Comparison of ENCODE assay signal across 1 cellular context in the genomic region with DNA sequence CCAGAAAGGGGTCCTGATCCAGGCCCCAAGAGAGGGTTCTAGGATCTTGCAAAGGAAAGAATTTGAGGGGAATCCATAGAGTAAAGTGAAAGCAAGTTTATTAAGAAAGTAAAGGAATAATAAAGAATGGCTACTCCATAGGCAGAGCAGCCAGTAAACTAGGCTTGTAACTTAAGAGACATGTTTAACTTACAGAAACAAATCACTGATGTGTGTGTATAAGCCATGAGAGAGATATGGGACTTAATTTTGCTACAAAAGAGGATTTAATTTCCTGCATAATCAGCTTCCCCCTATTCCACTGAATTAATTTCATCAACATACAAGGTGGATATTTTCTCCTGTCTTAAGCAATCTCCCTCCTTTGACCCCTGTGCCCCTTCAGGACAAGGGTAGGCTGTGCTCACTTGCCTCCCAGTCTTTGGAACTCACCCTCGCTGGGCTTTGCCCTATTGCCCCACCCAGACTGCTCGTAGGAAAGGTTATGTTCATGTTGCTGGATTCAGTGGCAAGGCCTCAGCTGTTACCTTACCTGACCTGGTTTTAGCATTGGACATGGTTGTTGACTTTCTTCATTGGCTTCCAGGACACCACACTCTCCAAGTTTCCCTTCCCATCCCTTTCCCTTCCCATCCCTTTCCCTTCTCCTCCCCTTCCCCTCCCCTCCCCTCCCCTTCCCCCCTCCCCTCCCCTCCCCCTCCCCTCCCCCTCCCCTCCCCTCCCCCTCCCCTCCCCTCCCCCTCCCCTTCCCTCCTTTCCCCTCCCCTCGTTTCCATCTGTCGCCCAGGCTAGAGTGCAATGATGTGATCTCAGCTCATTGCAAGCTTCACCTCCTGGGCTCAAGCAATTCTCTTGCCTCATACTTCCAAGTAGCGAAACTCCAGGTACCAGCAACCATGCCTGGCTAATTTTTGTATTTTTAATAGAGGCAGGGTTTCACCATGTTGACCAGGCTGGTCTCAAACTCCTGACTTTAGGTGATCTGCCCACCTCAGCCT.
TF ChIP-seq lines count a peak whose summit lies in the region.

No MANE protein-coding gene starts in this region.

TF ChIP-seq in HepG2, 621 proteins besides CTCF, POLR2A, EP300 and RAD21 (continued from another document and continues in another):
- TF ChIP-seq WIZ (CRISPR knock-in tag; IDR thresholded peaks at IDR 0.05) (no peak), ZMYM4 (CRISPR knock-in tag; IDR thresholded peaks at IDR 0.05) (peak; percentile 78), HOXA7 (CRISPR knock-in tag; IDR thresholded peaks at IDR 0.05) (no peak), LBX2 (CRISPR knock-in tag; IDR thresholded peaks at IDR 0.05; ENCODE audit: borderline replicate concordance) (no peak), ZNF205 (CRISPR knock-in tag; IDR thresholded peaks at IDR 0.05) (no peak), HOXA9 (CRISPR knock-in tag; IDR thresholded peaks at IDR 0.05; ENCODE audit: borderline replicate concordance) (no peak), SSRP1 (CRISPR knock-in tag; IDR thresholded peaks at IDR 0.05) (no peak), NCOA1 (CRISPR knock-in tag; IDR thresholded peaks at IDR 0.05) (no peak), POLR2G (IDR thresholded peaks at IDR 0.05; ENCODE audit: low read depth, low read length) (no peak), GTF3A (CRISPR knock-in tag; conservative IDR thresholded peaks at IDR 0.05) (no peak), ZNF234 (CRISPR knock-in tag; conservative IDR thresholded peaks at IDR 0.05) (no peak), ZNF264 (CRISPR knock-in tag; IDR thresholded peaks at IDR 0.05) (no peak), ZNF777 (CRISPR knock-in tag; IDR thresholded peaks at IDR 0.05) (no peak), MEF2D (CRISPR knock-in tag; IDR thresholded peaks at IDR 0.05) (peak; percentile 80), RAD51 (IDR thresholded peaks at IDR 0.05; ENCODE audit: borderline replicate concordance) (no peak), ZNF382 (CRISPR knock-in tag; IDR thresholded peaks at IDR 0.05; ENCODE audit: borderline replicate concordance) (no peak), CCDC6 (CRISPR knock-in tag; IDR thresholded peaks at IDR 0.05) (no peak), PCBP2 (optimal IDR thresholded peaks at IDR 0.05; ENCODE audit: low read depth, low read length, poor library complexity, severe bottlenecking) (peak; percentile 93), SCMH1 (CRISPR knock-in tag; IDR thresholded peaks at IDR 0.05; ENCODE audit: borderline replicate concordance) (no peak), ARID2 (CRISPR knock-in tag; IDR thresholded peaks at IDR 0.05; ENCODE audit: borderline replicate concordance) (no peak), POLR2AphosphoS5 (IDR thresholded peaks at IDR 0.05; ENCODE audit: low read depth, low read length) (no peak), TOE1 (CRISPR knock-in tag; IDR thresholded peaks at IDR 0.05) (no peak), MAFK (conservative IDR thresholded peaks at IDR 0.05 in 1 of 2, IDR thresholded peaks at IDR 0.05 in 1 of 2; ENCODE audit: low read length in 2 of 2) (no peak), KLF16 (CRISPR knock-in tag; IDR thresholded peaks at IDR 0.05) (peak in 1 of 2 experiments; percentile 32; a peak in 1 of 4 replicates), CBX2 (IDR thresholded peaks at IDR 0.05; ENCODE audit: low read depth, low read length) (no peak), CBX2 (CRISPR knock-in tag; IDR thresholded peaks at IDR 0.05; ENCODE audit: low read depth) (no peak), KDM2A (CRISPR knock-in tag; IDR thresholded peaks at IDR 0.05; ENCODE audit: borderline replicate concordance, low read depth) (no peak), HCFC1 (IDR thresholded peaks at IDR 0.05; ENCODE audit: low read depth, low read length) (no peak), ZNF879 (CRISPR knock-in tag; IDR thresholded peaks at IDR 0.05) (no peak), TAF15 (IDR thresholded peaks at IDR 0.05; ENCODE audit: low read depth, low read length, poor library complexity, severe bottlenecking) (no peak), ZEB1 (IDR thresholded peaks at IDR 0.05; ENCODE audit: insufficient replicate concordance, low read depth) (no peak), ZFP1 (CRISPR knock-in tag; IDR thresholded peaks at IDR 0.05) (no peak), KDM6A (CRISPR knock-in tag; IDR thresholded peaks at IDR 0.05; ENCODE audit: low read depth) (no peak; the same call in 1 of the 2 replicates), REPIN1 (CRISPR knock-in tag; IDR thresholded peaks at IDR 0.05; ENCODE audit: borderline replicate concordance, low read depth) (peak; percentile 58; the same call in 1 of the 2 replicates), ZNF138 (CRISPR knock-in tag; IDR thresholded peaks at IDR 0.05; ENCODE audit: low read depth) (no peak), POGK (CRISPR knock-in tag; conservative IDR thresholded peaks at IDR 0.05) (0 out of 2 replicates have a peak, but pooled peaks have one; percentile 53), TCF12 (IDR thresholded peaks at IDR 0.05) (no peak), TCF12 (CRISPR knock-in tag; IDR thresholded peaks at IDR 0.05) (no peak), PBX3 (CRISPR knock-in tag; IDR thresholded peaks at IDR 0.05; ENCODE audit: borderline replicate concordance) (no peak), RBAK (CRISPR knock-in tag; IDR thresholded peaks at IDR 0.05) (no peak), KAT2B (IDR thresholded peaks at IDR 0.05; ENCODE audit: borderline replicate concordance, low read depth, low read length) (no peak), ZFAT (CRISPR knock-in tag; conservative IDR thresholded peaks at IDR 0.05) (no peak), MIER2 (CRISPR knock-in tag; IDR thresholded peaks at IDR 0.05) (no peak), ATF3 (CRISPR knock-in tag; IDR thresholded peaks at IDR 0.05) (no peak), ZNF850 (CRISPR knock-in tag; conservative IDR thresholded peaks at IDR 0.05) (no peak), KLF11 (CRISPR knock-in tag; IDR thresholded peaks at IDR 0.05) (no peak), ZNF337 (CRISPR knock-in tag; IDR thresholded peaks at IDR 0.05; ENCODE audit: borderline replicate concordance, low read depth) (no peak)
- TF ChIP-seq, protein P1, sequence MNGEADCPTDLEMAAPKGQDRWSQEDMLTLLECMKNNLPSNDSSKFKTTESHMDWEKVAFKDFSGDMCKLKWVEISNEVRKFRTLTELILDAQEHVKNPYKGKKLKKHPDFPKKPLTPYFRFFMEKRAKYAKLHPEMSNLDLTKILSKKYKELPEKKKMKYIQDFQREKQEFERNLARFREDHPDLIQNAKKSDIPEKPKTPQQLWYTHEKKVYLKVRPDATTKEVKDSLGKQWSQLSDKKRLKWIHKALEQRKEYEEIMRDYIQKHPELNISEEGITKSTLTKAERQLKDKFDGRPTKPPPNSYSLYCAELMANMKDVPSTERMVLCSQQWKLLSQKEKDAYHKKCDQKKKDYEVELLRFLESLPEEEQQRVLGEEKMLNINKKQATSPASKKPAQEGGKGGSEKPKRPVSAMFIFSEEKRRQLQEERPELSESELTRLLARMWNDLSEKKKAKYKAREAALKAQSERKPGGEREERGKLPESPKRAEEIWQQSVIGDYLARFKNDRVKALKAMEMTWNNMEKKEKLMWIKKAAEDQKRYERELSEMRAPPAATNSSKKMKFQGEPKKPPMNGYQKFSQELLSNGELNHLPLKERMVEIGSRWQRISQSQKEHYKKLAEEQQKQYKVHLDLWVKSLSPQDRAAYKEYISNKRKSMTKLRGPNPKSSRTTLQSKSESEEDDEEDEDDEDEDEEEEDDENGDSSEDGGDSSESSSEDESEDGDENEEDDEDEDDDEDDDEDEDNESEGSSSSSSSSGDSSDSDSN (CRISPR knock-in tag; IDR thresholded peaks at IDR 0.05): no peak
- TF ChIP-seq, protein P2, sequence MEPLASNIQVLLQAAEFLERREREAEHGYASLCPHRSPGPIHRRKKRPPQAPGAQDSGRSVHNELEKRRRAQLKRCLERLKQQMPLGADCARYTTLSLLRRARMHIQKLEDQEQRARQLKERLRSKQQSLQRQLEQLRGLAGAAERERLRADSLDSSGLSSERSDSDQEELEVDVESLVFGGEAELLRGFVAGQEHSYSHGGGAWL (CRISPR knock-in tag; IDR thresholded peaks at IDR 0.05): no peak
- TF ChIP-seq, protein P3, sequence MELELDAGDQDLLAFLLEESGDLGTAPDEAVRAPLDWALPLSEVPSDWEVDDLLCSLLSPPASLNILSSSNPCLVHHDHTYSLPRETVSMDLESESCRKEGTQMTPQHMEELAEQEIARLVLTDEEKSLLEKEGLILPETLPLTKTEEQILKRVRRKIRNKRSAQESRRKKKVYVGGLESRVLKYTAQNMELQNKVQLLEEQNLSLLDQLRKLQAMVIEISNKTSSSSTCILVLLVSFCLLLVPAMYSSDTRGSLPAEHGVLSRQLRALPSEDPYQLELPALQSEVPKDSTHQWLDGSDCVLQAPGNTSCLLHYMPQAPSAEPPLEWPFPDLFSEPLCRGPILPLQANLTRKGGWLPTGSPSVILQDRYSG (CRISPR knock-in tag; IDR thresholded peaks at IDR 0.05): no peak
- TF ChIP-seq, protein P4, sequence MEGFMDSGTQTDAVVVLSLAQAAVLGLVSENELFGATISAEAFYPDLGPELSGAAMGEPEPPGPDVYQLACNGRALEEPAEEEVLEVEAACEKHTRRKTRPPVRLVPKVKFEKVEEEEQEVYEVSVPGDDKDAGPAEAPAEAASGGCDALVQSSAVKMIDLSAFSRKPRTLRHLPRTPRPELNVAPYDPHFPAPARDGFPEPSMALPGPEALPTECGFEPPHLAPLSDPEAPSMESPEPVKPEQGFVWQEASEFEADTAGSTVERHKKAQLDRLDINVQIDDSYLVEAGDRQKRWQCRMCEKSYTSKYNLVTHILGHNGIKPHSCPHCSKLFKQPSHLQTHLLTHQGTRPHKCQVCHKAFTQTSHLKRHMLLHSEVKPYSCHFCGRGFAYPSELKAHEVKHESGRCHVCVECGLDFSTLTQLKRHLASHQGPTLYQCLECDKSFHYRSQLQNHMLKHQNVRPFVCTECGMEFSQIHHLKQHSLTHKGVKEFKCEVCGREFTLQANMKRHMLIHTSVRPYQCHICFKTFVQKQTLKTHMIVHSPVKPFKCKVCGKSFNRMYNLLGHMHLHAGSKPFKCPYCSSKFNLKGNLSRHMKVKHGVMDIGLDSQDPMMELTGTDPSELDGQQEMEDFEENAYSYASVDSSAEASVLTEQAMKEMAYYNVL (CRISPR knock-in tag; IDR thresholded peaks at IDR 0.05; ENCODE audit: borderline replicate concordance): peak; percentile 21; the same call in 1 of the 2 replicates
- TF ChIP-seq, protein P5, sequence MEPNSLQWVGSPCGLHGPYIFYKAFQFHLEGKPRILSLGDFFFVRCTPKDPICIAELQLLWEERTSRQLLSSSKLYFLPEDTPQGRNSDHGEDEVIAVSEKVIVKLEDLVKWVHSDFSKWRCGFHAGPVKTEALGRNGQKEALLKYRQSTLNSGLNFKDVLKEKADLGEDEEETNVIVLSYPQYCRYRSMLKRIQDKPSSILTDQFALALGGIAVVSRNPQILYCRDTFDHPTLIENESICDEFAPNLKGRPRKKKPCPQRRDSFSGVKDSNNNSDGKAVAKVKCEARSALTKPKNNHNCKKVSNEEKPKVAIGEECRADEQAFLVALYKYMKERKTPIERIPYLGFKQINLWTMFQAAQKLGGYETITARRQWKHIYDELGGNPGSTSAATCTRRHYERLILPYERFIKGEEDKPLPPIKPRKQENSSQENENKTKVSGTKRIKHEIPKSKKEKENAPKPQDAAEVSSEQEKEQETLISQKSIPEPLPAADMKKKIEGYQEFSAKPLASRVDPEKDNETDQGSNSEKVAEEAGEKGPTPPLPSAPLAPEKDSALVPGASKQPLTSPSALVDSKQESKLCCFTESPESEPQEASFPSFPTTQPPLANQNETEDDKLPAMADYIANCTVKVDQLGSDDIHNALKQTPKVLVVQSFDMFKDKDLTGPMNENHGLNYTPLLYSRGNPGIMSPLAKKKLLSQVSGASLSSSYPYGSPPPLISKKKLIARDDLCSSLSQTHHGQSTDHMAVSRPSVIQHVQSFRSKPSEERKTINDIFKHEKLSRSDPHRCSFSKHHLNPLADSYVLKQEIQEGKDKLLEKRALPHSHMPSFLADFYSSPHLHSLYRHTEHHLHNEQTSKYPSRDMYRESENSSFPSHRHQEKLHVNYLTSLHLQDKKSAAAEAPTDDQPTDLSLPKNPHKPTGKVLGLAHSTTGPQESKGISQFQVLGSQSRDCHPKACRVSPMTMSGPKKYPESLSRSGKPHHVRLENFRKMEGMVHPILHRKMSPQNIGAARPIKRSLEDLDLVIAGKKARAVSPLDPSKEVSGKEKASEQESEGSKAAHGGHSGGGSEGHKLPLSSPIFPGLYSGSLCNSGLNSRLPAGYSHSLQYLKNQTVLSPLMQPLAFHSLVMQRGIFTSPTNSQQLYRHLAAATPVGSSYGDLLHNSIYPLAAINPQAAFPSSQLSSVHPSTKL (CRISPR knock-in tag; IDR thresholded peaks at IDR 0.05): peak; percentile 83
- TF ChIP-seq, protein P6, sequence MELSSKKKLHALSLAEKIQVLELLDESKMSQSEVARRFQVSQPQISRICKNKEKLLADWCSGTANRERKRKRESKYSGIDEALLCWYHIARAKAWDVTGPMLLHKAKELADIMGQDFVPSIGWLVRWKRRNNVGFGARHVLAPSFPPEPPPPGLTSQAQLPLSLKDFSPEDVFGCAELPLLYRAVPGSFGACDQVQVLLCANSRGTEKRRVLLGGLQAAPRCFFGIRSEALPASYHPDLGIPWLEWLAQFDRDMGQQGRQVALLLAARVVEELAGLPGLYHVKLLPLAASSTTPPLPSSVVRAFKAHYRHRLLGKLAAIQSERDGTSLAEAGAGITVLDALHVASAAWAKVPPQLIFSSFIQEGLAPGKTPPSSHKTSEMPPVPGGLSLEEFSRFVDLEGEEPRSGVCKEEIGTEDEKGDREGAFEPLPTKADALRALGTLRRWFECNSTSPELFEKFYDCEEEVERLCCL (CRISPR knock-in tag; IDR thresholded peaks at IDR 0.05; ENCODE audit: borderline replicate concordance): no peak
